24 cellular contexts compared by ENCODE assay signal in the genomic region with DNA sequence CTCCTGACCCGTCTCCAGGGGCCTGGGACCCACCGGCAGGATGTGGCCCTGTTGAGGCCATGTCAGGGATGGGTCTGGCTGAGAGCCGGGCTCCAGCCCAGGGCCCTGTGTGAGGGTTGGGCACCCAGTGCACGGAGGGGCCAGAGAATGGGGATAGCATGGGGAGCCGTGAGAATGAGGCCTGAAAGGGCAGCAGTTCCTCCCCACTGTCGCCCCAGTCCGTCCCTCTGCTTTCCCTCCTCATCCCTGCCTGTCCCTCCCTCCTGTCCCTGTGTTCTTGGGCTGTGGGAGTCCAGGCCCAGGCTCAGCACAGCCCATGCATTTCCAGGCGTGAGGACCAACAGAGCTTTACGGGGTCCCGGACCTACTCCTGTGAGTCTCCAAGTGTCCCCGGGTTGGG. TPM values are rescaled to one million over a fixed set of nuclear protein-coding genes. Genes with fewer than 3 reads are reported as not detected.
DNase-seq lines count a peak whose midpoint lies in the region; ATAC-seq and TF ChIP-seq lines count a peak whose summit lies in the region.
"Had no signal": no experiment of that assay in that cellular context is flagged by ENCODE, and none has a peak within 500 bp of the region (broad histone marks: within the 10 kb centered on the region; RNA-seq: fewer than 3 reads in every experiment).

No MANE protein-coding gene starts in this region.

- H3K79me1 ChIP-seq in mesenchymal stem cell (replicated peaks; ENCODE audit: low read length, poor library complexity, severe bottlenecking): no peaks in the 10 kb centered on the region

- peak overlapping the region; percentile 14 to 99 (median 97); a peak in 21 of 22 replicates for H3K27ac ChIP-seq in BLaER1 treated with 17β-estradiol and CSF1 and Interleukin-3, amounts not matched to agents 10 nM and 100 nM
- no peak overlapping the region for H3K27ac ChIP-seq in Panc1 (ENCODE audit: low read length)
- no peak overlapping the region for H3K27ac ChIP-seq in mesenchymal stem cell (ENCODE audit: low read length, poor library complexity, severe bottlenecking)
- H3K27ac ChIP-seq: gastrocnemius medialis, ovary had no signal

- in situ Hi-C loops in Panc1 (cut with HindIII; ENCODE audit: low pct_unique_long_range_greater_than_20kb, low sequenced_read_pairs): no loop called here

- H4K20me1 ChIP-seq in BLaER1 treated with 17β-estradiol and CSF1 and Interleukin-3, amounts not matched to agents 10 nM and 100 nM: peaks cover 0 to 30% (median 0%) of the 10 kb centered on the region in 11 experiments; a peak in 6 of 22 replicates

- no peak overlapping the region for H2AK5ac ChIP-seq in mesenchymal stem cell (ENCODE audit: low read length, severe bottlenecking)

- no peak overlapping the region for H2AFZ ChIP-seq in mesenchymal stem cell (ENCODE audit: low read depth, low read length)

- TF ChIP-seq POLR2A in GM19193 (IDR thresholded peaks at IDR 0.05; ENCODE audit: extremely low read depth, insufficient read depth, insufficient read length): peak; percentile 61

- CTCF ChIA-PET in Panc1 (lab: Charles Lee): interaction anchor here (0.8 kb wide), 1 partner anchor 13 kb away, joined by 3 read pairs; no protein-coding TSS in a partner anchor

- peak overlapping the region; percentile 52 for H4K91ac ChIP-seq in mesenchymal stem cell (ENCODE audit: low read length)

- H3K27me3 ChIP-seq in BLaER1 treated with 17β-estradiol and CSF1 and Interleukin-3, amounts not matched to agents 10 nM and 100 nM: no peaks in the 10 kb centered on the region
- H3K27me3 ChIP-seq in Panc1 (ENCODE audit: control insufficient read depth, insufficient read depth, low read length): no peaks in the 10 kb centered on the region
- H3K27me3 ChIP-seq in mesenchymal stem cell (ENCODE audit: control insufficient read depth in 1 of 2, insufficient read depth in 1 of 2, low read length in 2 of 2): peaks cover 0 to 8% of the 10 kb centered on the region in 2 experiments
- H3K27me3 ChIP-seq: BE2C, gastrocnemius medialis, ovary had no signal

- TF ChIP-seq CTCF in Panc1 (IDR thresholded peaks at IDR 0.05): no peak

- no peak overlapping the region for H2BK5ac ChIP-seq in mesenchymal stem cell (ENCODE audit: low read depth, low read length, poor library complexity, severe bottlenecking)

- H2BK120ac ChIP-seq in mesenchymal stem cell (ENCODE audit: low read depth, low read length): no peak overlapping the region

- peaks cover 87 to 99% (median 97%) of the 10 kb centered on the region in 10 experiments for H3K4me1 ChIP-seq in BLaER1 treated with 17β-estradiol and CSF1 and Interleukin-3, amounts not matched to agents 10 nM and 100 nM
- H3K4me1 ChIP-seq in Panc1 (ENCODE audit: control insufficient read depth, insufficient read depth, low read length) (no peaks in the 10 kb centered on the region), mesenchymal stem cell (ENCODE audit: control insufficient read depth, insufficient read depth, low read depth, low read length) (peaks cover 3% of the 10 kb centered on the region)
- H3K4me1 ChIP-seq: BE2C, gastrocnemius medialis had no signal

- peak overlapping the region; percentile 63 to 87 (median 82); a peak in 21 of 22 replicates for H3K9ac ChIP-seq in BLaER1 treated with 17β-estradiol and CSF1 and Interleukin-3, amounts not matched to agents 10 nM and 100 nM
- H3K9ac ChIP-seq in mesenchymal stem cell (ENCODE audit: low read length): no peak overlapping the region

- ATAC-seq in Panc1 (0 out of 2 replicates have a peak, but pooled peaks have one; percentile 7), HG03039 (IDR thresholded peaks at IDR 0.05; ENCODE audit: unreplicated experiment) (no peak), GM21717 (IDR thresholded peaks at IDR 0.05; ENCODE audit: unreplicated experiment) (no peak)
- ATAC-seq: activated CD8-positive, alpha-beta T cell treated with anti-CD3 and anti-CD28 coated beads, Interleukin-2, amount 10 ng/mL, durations not matched to agents 7 days and 5 days; activated T-helper 17 cell treated with anti-CD3 and anti-CD28 coated beads, Interleukin-2, amount 50 U/mL, for 72 hours; gastrocnemius medialis; mucosa of descending colon; stimulated activated effector memory CD8-positive, alpha-beta T cell treated with anti-CD3 and anti-CD28 coated beads, Interleukin-12 subunit alpha, Interleukin-12 subunit beta, amount 100 ng/mL, for 72 hours had no signal

- peaks cover 48 to 91% (median 79%) of the 10 kb centered on the region in 11 experiments for H3K36me3 ChIP-seq in BLaER1 treated with 17β-estradiol and CSF1 and Interleukin-3, amounts not matched to agents 10 nM and 100 nM
- H3K36me3 ChIP-seq in Panc1 (ENCODE audit: control insufficient read depth, insufficient read depth, low read length): no peaks in the 10 kb centered on the region
- H3K36me3 ChIP-seq in mesenchymal stem cell (ENCODE audit: control insufficient read depth in 1 of 2, insufficient read depth in 2 of 2, low read depth in 1 of 2, low read length in 2 of 2): peaks cover 0 to 9% of the 10 kb centered on the region in 2 experiments
- H3K36me3 ChIP-seq: BE2C, gastrocnemius medialis, ovary had no signal

- POLR2A ChIA-PET in Panc1 (lab: Charles Lee): no interaction called here

- H3K4ac ChIP-seq in mesenchymal stem cell (ENCODE audit: low read depth in 1 of 2, low read length in 2 of 2): no peak overlapping the region

- H3K9me3 ChIP-seq in BLaER1 treated with 17β-estradiol and CSF1 and Interleukin-3, amounts not matched to agents 10 nM and 100 nM (replicated peaks in 1 of 11): peaks cover 0 to 8% (median 3%) of the 10 kb centered on the region in 11 experiments; a peak in 7 of 22 replicates
- H3K9me3 ChIP-seq in Panc1 (ENCODE audit: control insufficient read depth, insufficient read depth, low read depth, low read length) (no peaks in the 10 kb centered on the region), mesenchymal stem cell (ENCODE audit: control insufficient read depth, low read length) (no peaks in the 10 kb centered on the region)
- H3K9me3 ChIP-seq: BE2C, gastrocnemius medialis, mucosa of descending colon, ovary had no signal

- no peak overlapping the region for H2BK12ac ChIP-seq in mesenchymal stem cell (ENCODE audit: low read length in 2 of 2)

- 95% methylated on average over 11 of the region's 11 CpGs for WGBS in mesenchymal stem cell

- DNase-seq in Panc1 (ENCODE audit: low read depth, low spot score): no peak
- DNase-seq in mesenchymal stem cell: no peak
- no peak for DNase-seq in stimulated activated CD4-positive, alpha-beta T cell treated with anti-CD3 and anti-CD28 coated beads, Interleukin-4, amount 100 ng/mL, for 1 hour
- no peak for DNase-seq in islet precursor cell
- DNase-seq: ACHN; activated CD8-positive, alpha-beta T cell treated with anti-CD3 and anti-CD28 coated beads, Interleukin-2, amount 10 ng/mL, durations not matched to agents 7 days and 5 days; BE2C; gastrocnemius medialis; NCI-H1048; OCI-M1; ovary; Right ventricle myocardium superior; stimulated activated CD4-positive, alpha-beta T cell treated with anti-CD3 and anti-CD28 coated beads, Interleukin-15, amount 100 ng/mL, for 24 hours; substantia nigra; trophoblast cell had no signal

- H2BK15ac ChIP-seq in mesenchymal stem cell (ENCODE audit: low read depth, poor library complexity, severe bottlenecking): no peak overlapping the region

- H3K18ac ChIP-seq in mesenchymal stem cell (ENCODE audit: low read depth in 1 of 2, low read length in 2 of 2): peak overlapping the region in 1 of 2 experiments; percentile 28

- H4K8ac ChIP-seq in mesenchymal stem cell (ENCODE audit: low read length): peak overlapping the region; percentile 43

- H3K4me3 ChIP-seq in BLaER1 treated with 17β-estradiol and CSF1 and Interleukin-3, amounts not matched to agents 10 nM and 100 nM: peak overlapping the region in 8 of 10 experiments; percentile 6 to 48 (median 43); a peak in 14 of 20 replicates
- no peak overlapping the region for H3K4me3 ChIP-seq in Panc1 (ENCODE audit: low read depth in 2 of 2, low read length in 2 of 2)
- peak overlapping the region in 1 of 2 experiments; percentile 3 for H3K4me3 ChIP-seq in mesenchymal stem cell (ENCODE audit: insufficient read depth in 1 of 2, low read depth in 1 of 2, low read length in 2 of 2)
- H3K4me3 ChIP-seq: gastrocnemius medialis, lung, mucosa of descending colon, ovary had no signal

- intact Hi-C loops in Panc1 (cut with micrococcal nuclease; ENCODE audit: unreplicated experiment): no loop called here

- H3K23ac ChIP-seq in mesenchymal stem cell (ENCODE audit: low read length in 2 of 2): no peak overlapping the region

- no TSS peak for BruUV-seq in Panc1 (replicated peaks; lab: Mats Ljungman, UMichigan)

- H3K4me2 ChIP-seq in BLaER1 treated with 17β-estradiol and CSF1 and Interleukin-3, amounts not matched to agents 10 nM and 100 nM: peak overlapping the region; percentile 77 to 100 (median 92)
- no peak overlapping the region for H3K4me2 ChIP-seq in mesenchymal stem cell (ENCODE audit: low read length, poor library complexity, severe bottlenecking)

- no peak overlapping the region for H3K14ac ChIP-seq in mesenchymal stem cell (ENCODE audit: low read length in 2 of 2)

RNA-seq across cellular contexts. Expression of a gene that starts 9.6 kb away (rescaled TPM):
- total RNA-seq in Panc1 (2021; ENCODE audit: unreplicated experiment): 2.7 TPM
- polyA plus RNA-seq in Panc1 (2012; ENCODE audit: insufficient read length): 3.2 TPM
- polyA plus RNA-seq in mesenchymal stem cell (2013, experiment 1 of 2): 0.35 TPM
- polyA plus RNA-seq in mesenchymal stem cell (2013, experiment 2 of 2): 0.52 TPM
- total RNA-seq: G401 had no signal

RNA-seq across cellular contexts. Expression of a gene that starts 34.8 kb away (rescaled TPM):
- 56.2 TPM for total RNA-seq in Panc1 (2021; ENCODE audit: unreplicated experiment)
- polyA plus RNA-seq in Panc1 (2012; ENCODE audit: insufficient read length): 42.8 TPM
- 17.3 TPM for polyA plus RNA-seq in mesenchymal stem cell (2013, experiment 1 of 2)
- polyA plus RNA-seq in mesenchymal stem cell (2013, experiment 2 of 2): 16.3 TPM

RNA-seq across cellular contexts. Expression of a gene that starts 45.3 kb away (rescaled TPM):
- 318 TPM for total RNA-seq in Panc1 (2021; ENCODE audit: unreplicated experiment)
- polyA plus RNA-seq in Panc1 (2012; ENCODE audit: insufficient read length): 295 TPM
- 203 TPM for polyA plus RNA-seq in mesenchymal stem cell (2013, experiment 1 of 2)
- 198 TPM for polyA plus RNA-seq in mesenchymal stem cell (2013, experiment 2 of 2)

Comparison
In these comparisons a context has a peak if more than half of its experiments do, and no peak if none do; other contexts are left out.
1. H3K27ac ChIP-seq: peak in BLaER1 treated with 17β-estradiol and CSF1 and Interleukin-3, amounts not matched to agents 10 nM and 100 nM (11 of 11); none in Panc1 (single experiment) and mesenchymal stem cell (single experiment).
2. H3K4me3 ChIP-seq: peak in BLaER1 treated with 17β-estradiol and CSF1 and Interleukin-3, amounts not matched to agents 10 nM and 100 nM (8 of 10); none in Panc1 (0 of 2).